1 cellular context compared by ENCODE assay signal in the genomic region with DNA sequence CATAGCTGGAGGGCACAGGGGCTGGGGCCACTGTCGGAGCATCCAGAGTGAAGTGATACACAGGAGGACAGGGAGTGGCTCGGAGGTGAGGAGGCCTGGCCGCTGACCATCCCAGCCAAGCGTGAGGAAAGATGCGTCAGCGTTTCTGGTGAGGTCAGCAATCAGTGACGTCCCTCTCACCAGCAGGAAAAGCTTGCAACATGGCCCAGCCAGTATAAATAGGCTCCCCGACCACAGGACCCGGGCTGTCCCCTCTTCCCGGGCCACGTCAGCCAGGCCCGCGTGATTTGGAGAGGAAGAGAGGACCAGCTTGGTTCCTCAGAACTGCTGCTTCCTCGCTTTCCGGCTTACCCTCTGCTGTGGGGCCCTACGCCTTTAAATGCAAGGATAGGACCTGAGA.
TF ChIP-seq lines count a peak whose summit lies in the region.

No MANE protein-coding gene starts in this region.

TF ChIP-seq in H1, 55 proteins besides CTCF, POLR2A, EP300 and RAD21:
- no peak for TF ChIP-seq CHD1 (IDR thresholded peaks at IDR 0.05; ENCODE audit: low read depth, low read length)
- no peak for TF ChIP-seq CEBPB (IDR thresholded peaks at IDR 0.05; ENCODE audit: low read depth, low read length)
- no peak for TF ChIP-seq SUZ12 (IDR thresholded peaks at IDR 0.05; ENCODE audit: low read length)
- no peak for TF ChIP-seq ASH2L (IDR thresholded peaks at IDR 0.05; ENCODE audit: low read length)
- TF ChIP-seq MAFK (IDR thresholded peaks at IDR 0.05; ENCODE audit: low read depth, low read length): no peak
- no peak for TF ChIP-seq EZH2 (IDR thresholded peaks at IDR 0.05; ENCODE audit: low read depth, low read length, severe bottlenecking)
- no peak for TF ChIP-seq CBX5 (IDR thresholded peaks at IDR 0.05; ENCODE audit: low read depth, low read length)
- no peak for TF ChIP-seq BRCA1 (IDR thresholded peaks at IDR 0.05; ENCODE audit: low read depth, low read length)
- TF ChIP-seq CHD2 (IDR thresholded peaks at IDR 0.05; ENCODE audit: low read length): no peak
- no peak for TF ChIP-seq BACH1 (IDR thresholded peaks at IDR 0.05; ENCODE audit: low read length)
- TF ChIP-seq YY1 (IDR thresholded peaks at IDR 0.05; ENCODE audit: low read depth, low read length): no peak
- TF ChIP-seq SP1 (IDR thresholded peaks at IDR 0.05; ENCODE audit: low read depth, low read length): no peak
- no peak for TF ChIP-seq KDM1A (IDR thresholded peaks at IDR 0.05; ENCODE audit: borderline replicate concordance, low read length)
- no peak for TF ChIP-seq SP4 (IDR thresholded peaks at IDR 0.05; ENCODE audit: low read length)
- no peak for TF ChIP-seq SAP30 (IDR thresholded peaks at IDR 0.05; ENCODE audit: insufficient read depth, insufficient replicate concordance, low read length)
- no peak for TF ChIP-seq FOSL1 (IDR thresholded peaks at IDR 0.05; ENCODE audit: insufficient read depth, low read depth, low read length)
- TF ChIP-seq, protein P1, sequence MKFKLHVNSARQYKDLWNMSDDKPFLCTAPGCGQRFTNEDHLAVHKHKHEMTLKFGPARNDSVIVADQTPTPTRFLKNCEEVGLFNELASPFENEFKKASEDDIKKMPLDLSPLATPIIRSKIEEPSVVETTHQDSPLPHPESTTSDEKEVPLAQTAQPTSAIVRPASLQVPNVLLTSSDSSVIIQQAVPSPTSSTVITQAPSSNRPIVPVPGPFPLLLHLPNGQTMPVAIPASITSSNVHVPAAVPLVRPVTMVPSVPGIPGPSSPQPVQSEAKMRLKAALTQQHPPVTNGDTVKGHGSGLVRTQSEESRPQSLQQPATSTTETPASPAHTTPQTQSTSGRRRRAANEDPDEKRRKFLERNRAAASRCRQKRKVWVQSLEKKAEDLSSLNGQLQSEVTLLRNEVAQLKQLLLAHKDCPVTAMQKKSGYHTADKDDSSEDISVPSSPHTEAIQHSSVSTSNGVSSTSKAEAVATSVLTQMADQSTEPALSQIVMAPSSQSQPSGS (IDR thresholded peaks at IDR 0.05; ENCODE audit: low read length): no peak
- TF ChIP-seq RNF2 (IDR thresholded peaks at IDR 0.05; ENCODE audit: borderline replicate concordance, low read depth, low read length, missing control alignments, poor library complexity, severe bottlenecking): no peak
